1 cellular context compared by ENCODE assay signal in genomic region chr19:1275260-1275975, GRCh38.
TF ChIP-seq lines count a peak whose summit lies in the region.

TSS of gene FAM174C (plus strand) at chr19:1275530. CDS start at chr19:1275550, 20 bp downstream.

TF ChIP-seq in HepG2, 621 proteins besides CTCF, POLR2A, EP300 and RAD21 (continued from another document and continues in another):
- TF ChIP-seq, protein P1, sequence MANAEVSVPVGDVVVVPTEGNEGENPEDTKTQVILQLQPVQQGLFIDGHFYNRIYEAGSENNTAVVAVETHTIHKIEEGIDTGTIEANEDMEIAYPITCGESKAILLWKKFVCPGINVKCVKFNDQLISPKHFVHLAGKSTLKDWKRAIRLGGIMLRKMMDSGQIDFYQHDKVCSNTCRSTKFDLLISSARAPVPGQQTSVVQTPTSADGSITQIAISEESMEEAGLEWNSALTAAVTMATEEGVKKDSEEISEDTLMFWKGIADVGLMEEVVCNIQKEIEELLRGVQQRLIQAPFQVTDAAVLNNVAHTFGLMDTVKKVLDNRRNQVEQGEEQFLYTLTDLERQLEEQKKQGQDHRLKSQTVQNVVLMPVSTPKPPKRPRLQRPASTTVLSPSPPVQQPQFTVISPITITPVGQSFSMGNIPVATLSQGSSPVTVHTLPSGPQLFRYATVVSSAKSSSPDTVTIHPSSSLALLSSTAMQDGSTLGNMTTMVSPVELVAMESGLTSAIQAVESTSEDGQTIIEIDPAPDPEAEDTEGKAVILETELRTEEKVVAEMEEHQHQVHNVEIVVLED (CRISPR knock-in tag; IDR thresholded peaks at IDR 0.05; ENCODE audit: borderline replicate concordance) = peak; percentile 94
- peak; percentile 22; the same call in 1 of the 2 replicates for TF ChIP-seq ZNF331 (CRISPR knock-in tag; IDR thresholded peaks at IDR 0.05)
- TF ChIP-seq ZHX2 (IDR thresholded peaks at IDR 0.05; ENCODE audit: low read depth) = no peak
- TF ChIP-seq ZHX2 (CRISPR knock-in tag; IDR thresholded peaks at IDR 0.05; ENCODE audit: borderline replicate concordance) = no peak
- TF ChIP-seq, protein P2, sequence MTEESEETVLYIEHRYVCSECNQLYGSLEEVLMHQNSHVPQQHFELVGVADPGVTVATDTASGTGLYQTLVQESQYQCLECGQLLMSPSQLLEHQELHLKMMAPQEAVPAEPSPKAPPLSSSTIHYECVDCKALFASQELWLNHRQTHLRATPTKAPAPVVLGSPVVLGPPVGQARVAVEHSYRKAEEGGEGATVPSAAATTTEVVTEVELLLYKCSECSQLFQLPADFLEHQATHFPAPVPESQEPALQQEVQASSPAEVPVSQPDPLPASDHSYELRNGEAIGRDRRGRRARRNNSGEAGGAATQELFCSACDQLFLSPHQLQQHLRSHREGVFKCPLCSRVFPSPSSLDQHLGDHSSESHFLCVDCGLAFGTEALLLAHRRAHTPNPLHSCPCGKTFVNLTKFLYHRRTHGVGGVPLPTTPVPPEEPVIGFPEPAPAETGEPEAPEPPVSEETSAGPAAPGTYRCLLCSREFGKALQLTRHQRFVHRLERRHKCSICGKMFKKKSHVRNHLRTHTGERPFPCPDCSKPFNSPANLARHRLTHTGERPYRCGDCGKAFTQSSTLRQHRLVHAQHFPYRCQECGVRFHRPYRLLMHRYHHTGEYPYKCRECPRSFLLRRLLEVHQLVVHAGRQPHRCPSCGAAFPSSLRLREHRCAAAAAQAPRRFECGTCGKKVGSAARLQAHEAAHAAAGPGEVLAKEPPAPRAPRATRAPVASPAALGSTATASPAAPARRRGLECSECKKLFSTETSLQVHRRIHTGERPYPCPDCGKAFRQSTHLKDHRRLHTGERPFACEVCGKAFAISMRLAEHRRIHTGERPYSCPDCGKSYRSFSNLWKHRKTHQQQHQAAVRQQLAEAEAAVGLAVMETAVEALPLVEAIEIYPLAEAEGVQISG (CRISPR knock-in tag; IDR thresholded peaks at IDR 0.05) = peak; percentile 88
- no peak for TF ChIP-seq ATF1 (CRISPR knock-in tag; IDR thresholded peaks at IDR 0.05)
- no peak for TF ChIP-seq ZNF33A (CRISPR knock-in tag; IDR thresholded peaks at IDR 0.05; ENCODE audit: borderline replicate concordance)
- TF ChIP-seq ZBTB3 (CRISPR knock-in tag; IDR thresholded peaks at IDR 0.05; ENCODE audit: borderline replicate concordance, low read depth) = no peak
- peak; percentile 85 for TF ChIP-seq ARNT2 (CRISPR knock-in tag; IDR thresholded peaks at IDR 0.05; ENCODE audit: low read depth)
- no peak for TF ChIP-seq SP140L (CRISPR knock-in tag; IDR thresholded peaks at IDR 0.05; ENCODE audit: borderline replicate concordance)
- peak; percentile 97 for TF ChIP-seq CHCHD3 (CRISPR knock-in tag; IDR thresholded peaks at IDR 0.05)
- TF ChIP-seq ZNF569 (CRISPR knock-in tag; IDR thresholded peaks at IDR 0.05; ENCODE audit: borderline replicate concordance) = no peak
- TF ChIP-seq HOMEZ (CRISPR knock-in tag; IDR thresholded peaks at IDR 0.05; ENCODE audit: low read depth) = no peak
- no peak; the same call in 1 of the 2 replicates for TF ChIP-seq ZNF274 (CRISPR knock-in tag; IDR thresholded peaks at IDR 0.05)
- TF ChIP-seq ZBTB25 (CRISPR knock-in tag; IDR thresholded peaks at IDR 0.05) = no peak; the same call in 1 of the 2 replicates
- no peak; the same call in 1 of the 2 replicates for TF ChIP-seq ZNF263 (CRISPR knock-in tag; IDR thresholded peaks at IDR 0.05)
- TF ChIP-seq, protein P3, sequence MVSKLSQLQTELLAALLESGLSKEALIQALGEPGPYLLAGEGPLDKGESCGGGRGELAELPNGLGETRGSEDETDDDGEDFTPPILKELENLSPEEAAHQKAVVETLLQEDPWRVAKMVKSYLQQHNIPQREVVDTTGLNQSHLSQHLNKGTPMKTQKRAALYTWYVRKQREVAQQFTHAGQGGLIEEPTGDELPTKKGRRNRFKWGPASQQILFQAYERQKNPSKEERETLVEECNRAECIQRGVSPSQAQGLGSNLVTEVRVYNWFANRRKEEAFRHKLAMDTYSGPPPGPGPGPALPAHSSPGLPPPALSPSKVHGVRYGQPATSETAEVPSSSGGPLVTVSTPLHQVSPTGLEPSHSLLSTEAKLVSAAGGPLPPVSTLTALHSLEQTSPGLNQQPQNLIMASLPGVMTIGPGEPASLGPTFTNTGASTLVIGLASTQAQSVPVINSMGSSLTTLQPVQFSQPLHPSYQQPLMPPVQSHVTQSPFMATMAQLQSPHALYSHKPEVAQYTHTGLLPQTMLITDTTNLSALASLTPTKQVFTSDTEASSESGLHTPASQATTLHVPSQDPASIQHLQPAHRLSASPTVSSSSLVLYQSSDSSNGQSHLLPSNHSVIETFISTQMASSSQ (IDR thresholded peaks at IDR 0.05; ENCODE audit: low read depth) = no peak
- TF ChIP-seq, protein P3 (CRISPR knock-in tag; IDR thresholded peaks at IDR 0.05; ENCODE audit: borderline replicate concordance) = peak; percentile 8; the same call in 1 of the 2 replicates
- TF ChIP-seq PATZ1 (CRISPR knock-in tag; IDR thresholded peaks at IDR 0.05) = peak; percentile 8; the same call in 1 of the 2 replicates
- TF ChIP-seq, protein P4, sequence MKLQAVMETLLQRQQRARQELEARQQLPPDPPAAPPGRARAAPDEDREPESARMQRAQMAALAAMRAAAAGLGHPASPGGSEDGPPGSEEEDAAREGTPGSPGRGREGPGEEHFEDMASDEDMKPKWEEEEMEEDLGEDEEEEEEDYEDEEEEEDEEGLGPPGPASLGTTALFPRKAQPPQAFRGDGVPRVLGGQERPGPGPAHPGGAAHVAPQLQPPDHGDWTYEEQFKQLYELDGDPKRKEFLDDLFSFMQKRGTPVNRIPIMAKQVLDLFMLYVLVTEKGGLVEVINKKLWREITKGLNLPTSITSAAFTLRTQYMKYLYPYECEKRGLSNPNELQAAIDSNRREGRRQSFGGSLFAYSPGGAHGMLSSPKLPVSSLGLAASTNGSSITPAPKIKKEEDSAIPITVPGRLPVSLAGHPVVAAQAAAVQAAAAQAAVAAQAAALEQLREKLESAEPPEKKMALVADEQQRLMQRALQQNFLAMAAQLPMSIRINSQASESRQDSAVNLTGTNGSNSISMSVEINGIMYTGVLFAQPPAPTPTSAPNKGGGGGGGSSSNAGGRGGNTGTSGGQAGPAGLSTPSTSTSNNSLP (IDR thresholded peaks at IDR 0.05; ENCODE audit: low read depth, low read length) = no peak
- TF ChIP-seq HNRNPL (IDR thresholded peaks at IDR 0.05; ENCODE audit: low read depth, low read length) = no peak
- TF ChIP-seq, protein P5, sequence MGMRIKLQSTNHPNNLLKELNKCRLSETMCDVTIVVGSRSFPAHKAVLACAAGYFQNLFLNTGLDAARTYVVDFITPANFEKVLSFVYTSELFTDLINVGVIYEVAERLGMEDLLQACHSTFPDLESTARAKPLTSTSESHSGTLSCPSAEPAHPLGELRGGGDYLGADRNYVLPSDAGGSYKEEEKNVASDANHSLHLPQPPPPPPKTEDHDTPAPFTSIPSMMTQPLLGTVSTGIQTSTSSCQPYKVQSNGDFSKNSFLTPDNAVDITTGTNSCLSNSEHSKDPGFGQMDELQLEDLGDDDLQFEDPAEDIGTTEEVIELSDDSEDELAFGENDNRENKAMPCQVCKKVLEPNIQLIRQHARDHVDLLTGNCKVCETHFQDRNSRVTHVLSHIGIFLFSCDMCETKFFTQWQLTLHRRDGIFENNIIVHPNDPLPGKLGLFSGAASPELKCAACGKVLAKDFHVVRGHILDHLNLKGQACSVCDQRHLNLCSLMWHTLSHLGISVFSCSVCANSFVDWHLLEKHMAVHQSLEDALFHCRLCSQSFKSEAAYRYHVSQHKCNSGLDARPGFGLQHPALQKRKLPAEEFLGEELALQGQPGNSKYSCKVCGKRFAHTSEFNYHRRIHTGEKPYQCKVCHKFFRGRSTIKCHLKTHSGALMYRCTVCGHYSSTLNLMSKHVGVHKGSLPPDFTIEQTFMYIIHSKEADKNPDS (CRISPR knock-in tag; IDR thresholded peaks at IDR 0.05) = no peak
- no peak for TF ChIP-seq ATAD3A (CRISPR knock-in tag; IDR thresholded peaks at IDR 0.05)
- peak; percentile 86 for TF ChIP-seq GABPB1 (CRISPR knock-in tag; IDR thresholded peaks at IDR 0.05)
- TF ChIP-seq ZNF232 (CRISPR knock-in tag; IDR thresholded peaks at IDR 0.05; ENCODE audit: borderline replicate concordance) = no peak
- no peak for TF ChIP-seq PITX1 (CRISPR knock-in tag; IDR thresholded peaks at IDR 0.05)
- no peak for TF ChIP-seq ZNF75D (CRISPR knock-in tag; IDR thresholded peaks at IDR 0.05; ENCODE audit: borderline replicate concordance)
- no peak for TF ChIP-seq ZNF598 (CRISPR knock-in tag; IDR thresholded peaks at IDR 0.05; ENCODE audit: borderline replicate concordance)
- no peak for TF ChIP-seq STAT5B (CRISPR knock-in tag; IDR thresholded peaks at IDR 0.05)
- peak; percentile 78 for TF ChIP-seq BORCS8-MEF2B (CRISPR knock-in tag; IDR thresholded peaks at IDR 0.05)
- TF ChIP-seq ZBTB7A (CRISPR knock-in tag; IDR thresholded peaks at IDR 0.05) = no peak
- no peak for TF ChIP-seq SIX4 (CRISPR knock-in tag; IDR thresholded peaks at IDR 0.05)
